In the genomic region with DNA sequence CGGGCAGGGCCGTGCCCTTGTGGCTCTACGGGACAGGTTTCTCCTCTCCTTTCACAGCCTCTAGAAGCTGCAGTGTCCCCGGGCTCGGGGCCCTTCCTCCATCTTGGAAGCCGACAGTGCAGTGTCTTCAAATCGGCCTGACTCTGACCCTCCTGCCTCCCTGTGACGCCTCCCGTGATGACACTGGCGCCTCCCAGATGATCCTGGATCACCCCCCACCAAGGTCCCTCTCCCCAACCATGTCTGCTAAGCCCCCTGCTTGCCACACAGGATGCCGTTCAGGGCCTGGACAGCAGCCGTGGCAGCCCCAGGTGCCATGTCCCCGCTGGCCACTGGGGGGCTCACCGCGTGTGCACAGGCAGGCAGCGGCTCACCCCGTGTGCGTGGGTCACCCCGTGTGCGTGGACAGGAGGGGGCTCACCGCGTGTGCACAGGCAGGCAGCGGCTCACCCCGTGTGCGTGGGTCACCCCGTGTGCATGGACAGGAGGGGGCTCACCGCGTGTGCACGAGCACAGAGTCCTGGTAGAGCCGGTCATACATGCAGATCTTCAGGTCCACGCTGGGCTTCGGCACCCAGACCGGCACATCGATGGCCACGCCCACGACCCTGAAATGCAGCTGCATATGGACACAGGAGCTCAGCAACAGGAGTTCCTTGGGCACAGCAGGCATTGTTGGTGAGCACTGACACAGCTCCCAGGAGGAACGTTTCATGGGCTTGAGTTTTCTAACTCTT, we compare ENCODE assay signal across 1 cellular context.
A peak's percentile ranks its signal among the peaks of the same experiment; 100 is the strongest.
TF ChIP-seq lines count a peak whose summit lies in the region.

No MANE protein-coding gene starts in this region.

TF ChIP-seq in K562, 482 proteins besides CTCF, POLR2A, EP300 and RAD21 (continued from another document and continues in another):
- TF ChIP-seq ZNF592 (IDR thresholded peaks at IDR 0.05) (no peak), L3MBTL2 (IDR thresholded peaks at IDR 0.05) (peak; percentile 38; the same call in 1 of the 2 replicates), MCM2 (IDR thresholded peaks at IDR 0.05; ENCODE audit: low read depth) (no peak), NR3C1 (CRISPR knock-in tag; IDR thresholded peaks at IDR 0.05) (0 out of 2 replicates have a peak, but pooled peaks have one; percentile 71), POLR2AphosphoS5 (IDR thresholded peaks at IDR 0.05; ENCODE audit: control insufficient read depth, insufficient read depth, low read depth, low read length) (no peak), ZNF764 (CRISPR knock-in tag; IDR thresholded peaks at IDR 0.05; ENCODE audit: low read depth) (no peak), KLF13 (tag; IDR thresholded peaks at IDR 0.05; ENCODE audit: borderline replicate concordance, low read depth) (peak; percentile 17; the same call in 1 of the 2 replicates), SLC30A9 (CRISPR knock-in tag; IDR thresholded peaks at IDR 0.05) (no peak), SIN3A (IDR thresholded peaks at IDR 0.05; ENCODE audit: borderline replicate concordance in 2 of 2, control insufficient read depth in 1 of 2, low read depth in 2 of 2, low read length in 2 of 2) (no peak), CBX5 (IDR thresholded peaks at IDR 0.05; ENCODE audit: borderline replicate concordance, low read depth) (peak; percentile 14; the same call in 1 of the 2 replicates), CREBBP (IDR thresholded peaks at IDR 0.05; ENCODE audit: low read depth, low read length) (no peak), ZBTB1 (CRISPR knock-in tag; IDR thresholded peaks at IDR 0.05; ENCODE audit: borderline replicate concordance, low read depth) (no peak), STAG1 (CRISPR knock-in tag; IDR thresholded peaks at IDR 0.05; ENCODE audit: borderline replicate concordance) (peak; percentile 73; the same call in 1 of the 2 replicates), ETS1 (conservative IDR thresholded peaks at IDR 0.05; ENCODE audit: control insufficient read depth, low read depth, low read length) (no peak), BCOR (IDR thresholded peaks at IDR 0.05) (no peak), TSHZ1 (CRISPR knock-in tag; IDR thresholded peaks at IDR 0.05) (no peak), ADNP (tag; IDR thresholded peaks at IDR 0.05) (no peak), ERF (CRISPR knock-in tag; IDR thresholded peaks at IDR 0.05) (no peak), ZNF639 (CRISPR knock-in tag; conservative IDR thresholded peaks at IDR 0.05 in 1 of 2, IDR thresholded peaks at IDR 0.05 in 1 of 2) (no peak), PYGO2 (tag; IDR thresholded peaks at IDR 0.05) (no peak), CREB3L1 (IDR thresholded peaks at IDR 0.05; ENCODE audit: borderline replicate concordance, low read depth) (no peak), SETDB1 (IDR thresholded peaks at IDR 0.05; ENCODE audit: low read length) (no peak), JUN (IDR thresholded peaks at IDR 0.05; ENCODE audit: borderline replicate concordance, low read depth, low read length) (no peak), JUN (CRISPR knock-in tag; IDR thresholded peaks at IDR 0.05; ENCODE audit: borderline replicate concordance) (no peak), ZBTB43 (CRISPR knock-in tag; IDR thresholded peaks at IDR 0.05) (no peak), HDAC8 (tag; IDR thresholded peaks at IDR 0.05) (no peak), PTBP1 (IDR thresholded peaks at IDR 0.05; ENCODE audit: low read depth, low read length) (no peak), AFF4 (CRISPR knock-in tag; IDR thresholded peaks at IDR 0.05) (no peak)
- TF ChIP-seq, protein P1, sequence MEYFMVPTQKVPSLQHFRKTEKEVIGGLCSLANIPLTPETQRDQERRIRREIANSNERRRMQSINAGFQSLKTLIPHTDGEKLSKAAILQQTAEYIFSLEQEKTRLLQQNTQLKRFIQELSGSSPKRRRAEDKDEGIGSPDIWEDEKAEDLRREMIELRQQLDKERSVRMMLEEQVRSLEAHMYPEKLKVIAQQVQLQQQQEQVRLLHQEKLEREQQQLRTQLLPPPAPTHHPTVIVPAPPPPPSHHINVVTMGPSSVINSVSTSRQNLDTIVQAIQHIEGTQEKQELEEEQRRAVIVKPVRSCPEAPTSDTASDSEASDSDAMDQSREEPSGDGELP (CRISPR knock-in tag; IDR thresholded peaks at IDR 0.05; ENCODE audit: borderline replicate concordance), result peak; percentile 80; the same call in 1 of the 2 replicates
- TF ChIP-seq, protein P2, sequence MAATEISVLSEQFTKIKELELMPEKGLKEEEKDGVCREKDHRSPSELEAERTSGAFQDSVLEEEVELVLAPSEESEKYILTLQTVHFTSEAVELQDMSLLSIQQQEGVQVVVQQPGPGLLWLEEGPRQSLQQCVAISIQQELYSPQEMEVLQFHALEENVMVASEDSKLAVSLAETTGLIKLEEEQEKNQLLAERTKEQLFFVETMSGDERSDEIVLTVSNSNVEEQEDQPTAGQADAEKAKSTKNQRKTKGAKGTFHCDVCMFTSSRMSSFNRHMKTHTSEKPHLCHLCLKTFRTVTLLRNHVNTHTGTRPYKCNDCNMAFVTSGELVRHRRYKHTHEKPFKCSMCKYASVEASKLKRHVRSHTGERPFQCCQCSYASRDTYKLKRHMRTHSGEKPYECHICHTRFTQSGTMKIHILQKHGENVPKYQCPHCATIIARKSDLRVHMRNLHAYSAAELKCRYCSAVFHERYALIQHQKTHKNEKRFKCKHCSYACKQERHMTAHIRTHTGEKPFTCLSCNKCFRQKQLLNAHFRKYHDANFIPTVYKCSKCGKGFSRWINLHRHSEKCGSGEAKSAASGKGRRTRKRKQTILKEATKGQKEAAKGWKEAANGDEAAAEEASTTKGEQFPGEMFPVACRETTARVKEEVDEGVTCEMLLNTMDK (IDR thresholded peaks at IDR 0.05; ENCODE audit: borderline replicate concordance, insufficient read depth, low read depth, low read length, poor library complexity, severe bottlenecking), result no peak
